ENCODE assay signal across 11 cellular contexts in genomic region chr15:63605816-63606215, GRCh38.
A peak's percentile ranks its signal among the peaks of the same experiment; 100 is the strongest.
DNase-seq lines count a peak whose midpoint lies in the region; ATAC-seq and FAIRE-seq lines count a peak whose summit lies in the region.
"Had no signal": no experiment of that assay in that cellular context is flagged by ENCODE, and none has a peak within 500 bp of the region (broad histone marks: within the 10 kb centered on the region; RNA-seq: fewer than 3 reads in every experiment).

No MANE protein-coding gene starts in this region.

- peak; percentile 88 for FAIRE-seq in GM19239 (lab: Jason Lieb, UNC)
- FAIRE-seq: pancreas had no signal

- ATAC-seq in GM21723 (IDR thresholded peaks at IDR 0.05; ENCODE audit: unreplicated experiment): no peak
- ATAC-seq: pancreas had no signal

- no peak for DNase-seq in GM19239 (ENCODE audit: insufficient read length, low spot score)
- peak; percentile 75 for DNase-seq in activated CD4-positive, alpha-beta T cell treated with anti-CD3 and anti-CD28 coated beads for 48 hours
- DNase-seq in caudate nucleus (lab: John Stamatoyannopoulos, UW): no peak
- DNase-seq in stimulated activated CD8-positive, alpha-beta memory T cell treated with anti-CD3 and anti-CD28 coated beads, Interleukin-4, amount 100 ng/mL, for 24 hours (ENCODE audit: low read depth): peak; percentile 30
- DNase-seq in HCEC 1CT: no peak
- no peak for DNase-seq in NCI-H146 (lab: John Stamatoyannopoulos, UW)
- no peak for DNase-seq in NCI-H69 (lab: John Stamatoyannopoulos, UW)
- DNase-seq: DMS79, hippocampal formation, pancreas had no signal

- H3K27ac ChIP-seq in caudate nucleus (ENCODE audit: low read depth, low read length): peak overlapping the region; percentile 5
- H3K27ac ChIP-seq: pancreas had no signal

Comparison
In these comparisons a context has a peak if more than half of its experiments do, and no peak if none do; other contexts are left out.
1. DNase-seq: peak in activated CD4-positive, alpha-beta T cell treated with anti-CD3 and anti-CD28 coated beads for 48 hours (single experiment) and stimulated activated CD8-positive, alpha-beta memory T cell treated with anti-CD3 and anti-CD28 coated beads, Interleukin-4, amount 100 ng/mL, for 24 hours (single experiment); none in GM19239 (single experiment), caudate nucleus (0 of 61), HCEC 1CT (single experiment), NCI-H146 (single experiment) and NCI-H69 (single experiment).